Comparison of ENCODE assay signal across 1 cellular context in the genomic region with DNA sequence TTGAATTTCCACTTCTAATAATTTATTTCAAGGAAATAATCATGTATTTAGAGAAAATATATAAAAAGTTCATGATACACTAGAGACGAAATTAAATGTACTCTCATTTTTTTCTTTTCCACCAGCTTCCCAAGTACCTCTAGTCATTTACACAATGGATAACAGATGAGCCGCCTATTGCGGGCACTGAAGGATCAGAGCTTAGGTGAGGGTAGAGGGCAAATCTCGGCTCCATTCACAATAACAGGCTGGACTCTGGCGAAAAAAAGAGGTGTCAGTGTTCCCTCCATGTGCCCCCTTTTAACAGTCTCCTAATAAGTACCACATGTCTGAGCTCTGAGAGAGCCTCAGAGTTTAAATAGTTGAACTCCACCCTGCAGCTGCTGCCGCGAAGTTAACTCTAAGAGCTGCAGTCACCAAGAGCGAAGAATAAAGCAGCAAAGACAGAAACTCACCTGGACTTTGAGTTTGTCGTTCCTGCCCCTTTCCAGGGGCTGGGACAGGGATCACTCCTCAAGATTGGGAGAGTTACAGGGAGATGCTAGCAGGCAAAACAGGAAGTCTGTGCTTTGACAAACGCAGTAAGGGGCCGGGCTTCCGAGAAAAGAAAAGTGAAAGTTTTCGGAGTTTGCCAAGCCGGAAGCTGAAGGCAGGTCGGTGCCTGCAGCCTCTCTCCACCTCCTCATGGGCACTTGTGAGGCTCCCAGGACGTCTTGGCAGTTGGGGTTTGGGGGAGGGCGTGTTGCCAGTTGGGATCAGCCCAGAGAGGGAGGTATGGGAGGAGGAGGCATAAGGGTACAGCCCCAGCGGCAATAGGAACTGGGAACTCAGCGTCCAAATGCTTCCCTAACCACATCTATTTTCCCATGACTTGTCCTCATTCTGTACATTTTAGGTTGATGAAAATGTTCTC.
A peak's percentile ranks its signal among the peaks of the same experiment; 100 is the strongest.
TF ChIP-seq lines count a peak whose summit lies in the region.

Gene SP110 (minus strand): TSS at position 566 of the 913 bp plus-strand sequence. CDS start 3,057 bp downstream, outside the sequence.

TF ChIP-seq in HepG2, 621 proteins besides CTCF, POLR2A, EP300 and RAD21 (continued from another document and continues in another):
- no peak for TF ChIP-seq POGK (CRISPR knock-in tag; conservative IDR thresholded peaks at IDR 0.05)
- TF ChIP-seq MXD3 (CRISPR knock-in tag; IDR thresholded peaks at IDR 0.05), result no peak
- TF ChIP-seq TRAFD1 (CRISPR knock-in tag; IDR thresholded peaks at IDR 0.05; ENCODE audit: borderline replicate concordance), result no peak
- TF ChIP-seq ZNF563 (CRISPR knock-in tag; IDR thresholded peaks at IDR 0.05), result no peak
- no peak for TF ChIP-seq SNAI1 (CRISPR knock-in tag; IDR thresholded peaks at IDR 0.05; ENCODE audit: borderline replicate concordance)
- no peak for TF ChIP-seq SRSF1 (optimal IDR thresholded peaks at IDR 0.05; ENCODE audit: low read depth, low read length)
- no peak for TF ChIP-seq SNAPC5 (CRISPR knock-in tag; IDR thresholded peaks at IDR 0.05; ENCODE audit: borderline replicate concordance)
- 0 out of 2 replicates have a peak, but pooled peaks have one; percentile 35 for TF ChIP-seq SALL2 (CRISPR knock-in tag; IDR thresholded peaks at IDR 0.05)
- TF ChIP-seq, protein P1, sequence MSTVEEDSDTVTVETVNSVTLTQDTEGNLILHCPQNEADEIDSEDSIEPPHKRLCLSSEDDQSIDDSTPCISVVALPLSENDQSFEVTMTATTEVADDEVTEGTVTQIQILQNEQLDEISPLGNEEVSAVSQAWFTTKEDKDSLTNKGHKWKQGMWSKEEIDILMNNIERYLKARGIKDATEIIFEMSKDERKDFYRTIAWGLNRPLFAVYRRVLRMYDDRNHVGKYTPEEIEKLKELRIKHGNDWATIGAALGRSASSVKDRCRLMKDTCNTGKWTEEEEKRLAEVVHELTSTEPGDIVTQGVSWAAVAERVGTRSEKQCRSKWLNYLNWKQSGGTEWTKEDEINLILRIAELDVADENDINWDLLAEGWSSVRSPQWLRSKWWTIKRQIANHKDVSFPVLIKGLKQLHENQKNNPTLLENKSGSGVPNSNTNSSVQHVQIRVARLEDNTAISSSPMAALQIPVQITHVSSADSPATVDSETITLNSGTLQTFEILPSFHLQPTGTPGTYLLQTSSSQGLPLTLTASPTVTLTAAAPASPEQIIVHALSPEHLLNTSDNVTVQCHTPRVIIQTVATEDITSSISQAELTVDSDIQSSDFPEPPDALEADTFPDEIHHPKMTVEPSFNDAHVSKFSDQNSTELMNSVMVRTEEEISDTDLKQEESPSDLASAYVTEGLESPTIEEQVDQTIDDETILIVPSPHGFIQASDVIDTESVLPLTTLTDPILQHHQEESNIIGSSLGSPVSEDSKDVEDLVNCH (CRISPR knock-in tag; IDR thresholded peaks at IDR 0.05), result no peak
- TF ChIP-seq ZNF879 (CRISPR knock-in tag; IDR thresholded peaks at IDR 0.05), result no peak
- TF ChIP-seq ETV5 (CRISPR knock-in tag; IDR thresholded peaks at IDR 0.05; ENCODE audit: borderline replicate concordance), result peak; percentile 75
- no peak for TF ChIP-seq ZNF280D (CRISPR knock-in tag; IDR thresholded peaks at IDR 0.05)
- no peak for TF ChIP-seq PLSCR1 (CRISPR knock-in tag; IDR thresholded peaks at IDR 0.05; ENCODE audit: borderline replicate concordance)
- TF ChIP-seq ZNF619 (CRISPR knock-in tag; IDR thresholded peaks at IDR 0.05), result no peak
- no peak for TF ChIP-seq MAFK (conservative IDR thresholded peaks at IDR 0.05 in 1 of 2, IDR thresholded peaks at IDR 0.05 in 1 of 2; ENCODE audit: low read length in 2 of 2)
- TF ChIP-seq TGIF2 (CRISPR knock-in tag; IDR thresholded peaks at IDR 0.05), result peak; percentile 69; the same call in 1 of the 2 replicates
- no peak for TF ChIP-seq ZBTB40 (IDR thresholded peaks at IDR 0.05)
- TF ChIP-seq ZBTB40 (CRISPR knock-in tag; IDR thresholded peaks at IDR 0.05), result no peak
- no peak for TF ChIP-seq PPARG (CRISPR knock-in tag; conservative IDR thresholded peaks at IDR 0.05)
- TF ChIP-seq HIVEP1 (CRISPR knock-in tag; IDR thresholded peaks at IDR 0.05), result no peak
- TF ChIP-seq GMEB1 (CRISPR knock-in tag; IDR thresholded peaks at IDR 0.05; ENCODE audit: borderline replicate concordance), result no peak; the same call in 1 of the 2 replicates
- no peak for TF ChIP-seq AGO1 (IDR thresholded peaks at IDR 0.05; ENCODE audit: low read depth, low read length, poor library complexity, severe bottlenecking)
- peak; percentile 35; the same call in 1 of the 2 replicates for TF ChIP-seq FOXJ3 (CRISPR knock-in tag; IDR thresholded peaks at IDR 0.05; ENCODE audit: borderline replicate concordance)
- TF ChIP-seq KLF15 (CRISPR knock-in tag; IDR thresholded peaks at IDR 0.05; ENCODE audit: borderline replicate concordance), result no peak
- peak; percentile 80; the same call in 1 of the 2 replicates for TF ChIP-seq ZNF83 (CRISPR knock-in tag; IDR thresholded peaks at IDR 0.05; ENCODE audit: borderline replicate concordance)
- 0 out of 2 replicates have a peak, but pooled peaks have one; percentile 31 for TF ChIP-seq CBFB (CRISPR knock-in tag; IDR thresholded peaks at IDR 0.05)
